ENCODE assay signal across 8 cellular contexts in the genomic region with DNA sequence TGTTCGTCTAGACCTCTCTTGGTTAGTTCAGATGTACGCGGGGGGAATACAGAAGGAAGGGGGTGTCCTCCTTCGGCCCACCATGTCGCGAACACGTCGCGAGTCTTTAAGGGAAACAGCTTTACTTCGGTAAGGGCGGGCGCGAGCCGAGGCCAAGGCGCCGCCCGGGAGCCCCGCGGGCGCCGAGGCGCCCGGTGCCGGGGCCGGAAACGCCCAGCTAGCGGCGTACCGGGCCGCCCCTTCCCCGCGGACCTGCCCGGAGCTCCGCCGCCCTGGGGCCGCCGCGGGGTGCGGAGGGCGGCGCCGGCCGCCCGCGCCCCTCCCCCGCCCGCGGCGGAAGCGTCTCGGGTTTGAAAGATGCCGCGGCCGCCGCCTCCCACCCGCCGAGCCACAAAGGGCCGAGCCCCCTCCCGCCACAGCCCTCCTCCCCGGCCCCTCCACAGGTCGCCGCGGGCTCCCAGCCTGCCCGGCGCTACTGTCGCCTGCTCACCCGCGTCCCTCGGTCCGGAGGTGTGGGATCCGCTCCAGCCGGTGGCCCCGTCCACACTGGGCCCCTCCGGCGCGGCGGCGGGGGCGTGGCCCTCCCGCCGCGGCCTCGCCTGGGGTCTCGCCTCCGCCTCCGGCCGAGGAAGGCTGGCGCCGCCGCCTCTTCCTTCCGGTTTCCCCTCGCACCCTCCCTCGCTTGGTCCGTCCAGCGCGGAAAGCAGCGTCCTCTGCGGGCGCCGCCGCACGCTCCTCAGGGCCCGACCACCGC. TPM values are rescaled to one million over a fixed set of nuclear protein-coding genes. Genes with fewer than 3 reads are reported as not detected.
DNase-seq lines count a peak whose midpoint lies in the region; ATAC-seq and TF ChIP-seq lines count a peak whose summit lies in the region.

A gene (minus strand): TSS at position 715 of the 754 bp plus-strand sequence. CDS start 12,156 bp downstream, outside the sequence.

- WGBS in heart left ventricle, 4 donors, result 0 to 1% (median 0%) methylated on average over 35 to 104 of the region's 104 CpGs

- peaks cover 65% of the 10 kb centered on the region for H3K4me1 Mint-ChIP-seq in activated naive CD8-positive, alpha-beta T cell treated with anti-CD3 and anti-CD28 coated beads, Interleukin-2, amount 50 U/mL, for 24 hours
- H3K4me1 Mint-ChIP-seq in type B pancreatic cell (ENCODE audit: unreplicated experiment), result peaks cover 43% of the 10 kb centered on the region

- H3K36me3 Mint-ChIP-seq in activated naive CD8-positive, alpha-beta T cell treated with anti-CD3 and anti-CD28 coated beads, Interleukin-2, amount 50 U/mL, for 24 hours (ENCODE audit: low read depth), result no peaks in the 10 kb centered on the region
- H3K36me3 Mint-ChIP-seq in type B pancreatic cell, result no peaks in the 10 kb centered on the region

- ATAC-seq in activated naive CD8-positive, alpha-beta T cell treated with anti-CD3 and anti-CD28 coated beads, Interleukin-2, amount 50 U/mL, for 24 hours, result peak; percentile 58
- ATAC-seq in heart left ventricle, result peak; percentile 40 to 82 (median 74)

- H3K9me3 ChIP-seq in heart left ventricle, result no peaks in the 10 kb centered on the region

- intact Hi-C loops in heart left ventricle (cut with DNase I) (loop anchor here in 8 of 10 donors (2.0 to 10.0 kb wide), 10 partner anchors 44 to 396 kb away; a partner anchor contains a TSS), posterior vena cava (cut with DNase I) (loop anchor here in 1 of 2 donors (10.0 kb wide), 1 partner anchor 54 kb away; no protein-coding TSS in a partner anchor)

- peak within 1 kb of the TSS; percentile 93 for H3K4me3 Mint-ChIP-seq in activated naive CD8-positive, alpha-beta T cell treated with anti-CD3 and anti-CD28 coated beads, Interleukin-2, amount 50 U/mL, for 24 hours
- peak within 1 kb of the TSS; percentile 93 for H3K4me3 Mint-ChIP-seq in type B pancreatic cell

- H3K4me3 ChIP-seq in H7 (ENCODE audit: insufficient read depth, low read depth, low read length) (peak within 1 kb of the TSS; percentile 71), heart left ventricle (peak within 1 kb of the TSS; percentile 64 to 98 (median 80))

- H3K9me3 Mint-ChIP-seq in activated naive CD8-positive, alpha-beta T cell treated with anti-CD3 and anti-CD28 coated beads, Interleukin-2, amount 50 U/mL, for 24 hours, result no peaks in the 10 kb centered on the region
- no peaks in the 10 kb centered on the region for H3K9me3 Mint-ChIP-seq in type B pancreatic cell

- no peaks in the 10 kb centered on the region for H3K27me3 ChIP-seq in H7 (ENCODE audit: control insufficient read depth, insufficient read depth, low read length)
- no peaks in the 10 kb centered on the region for H3K27me3 ChIP-seq in heart left ventricle

- no peaks in the 10 kb centered on the region for H3K36me3 ChIP-seq in H7 (replicated peaks; ENCODE audit: control insufficient read depth, insufficient read depth, low read length)
- H3K36me3 ChIP-seq in heart left ventricle, result no peaks in the 10 kb centered on the region

- DNase-seq in GM04504 (ENCODE audit: low read depth) (peak; percentile 57), H7 (peak; percentile 89), M059J (ENCODE audit: low read depth) (peak; percentile 87), SW 1271 (lab: John Stamatoyannopoulos, UW) (peak; percentile 61 to 80), heart left ventricle (peak; percentile 91 to 94 (median 92)), posterior vena cava (ENCODE audit: low spot score) (peak; percentile 96), type B pancreatic cell (ENCODE audit: extremely low spot score, unreplicated experiment) (peak; percentile 85)
- DNase-seq in activated naive CD8-positive, alpha-beta T cell treated with anti-CD3 and anti-CD28 coated beads, Interleukin-2, amount 50 U/mL, for 24 hours, result peak; percentile 83

- peak within 1 kb of the TSS; percentile 99 for H3K27ac Mint-ChIP-seq in activated naive CD8-positive, alpha-beta T cell treated with anti-CD3 and anti-CD28 coated beads, Interleukin-2, amount 50 U/mL, for 24 hours
- peak within 1 kb of the TSS; percentile 99 for H3K27ac Mint-ChIP-seq in type B pancreatic cell

- no peaks in the 10 kb centered on the region for H3K27me3 Mint-ChIP-seq in activated naive CD8-positive, alpha-beta T cell treated with anti-CD3 and anti-CD28 coated beads, Interleukin-2, amount 50 U/mL, for 24 hours
- H3K27me3 Mint-ChIP-seq in type B pancreatic cell, result no peaks in the 10 kb centered on the region

- peaks cover 12 to 57% (median 52%) of the 10 kb centered on the region in 12 donors for H3K4me1 ChIP-seq in heart left ventricle

- H3K27ac ChIP-seq in heart left ventricle, result peak within 1 kb of the TSS; percentile 93 to 100 (median 98)

- TF ChIP-seq CTCF in heart left ventricle (IDR thresholded peaks at IDR 0.05) (peak in 4 of 12 donors; percentile 17 to 40 (median 32)), type B pancreatic cell (conservative IDR thresholded peaks at IDR 0.05) (no peak)

- no peak for TF ChIP-seq POLR2A in heart left ventricle (IDR thresholded peaks at IDR 0.05)

RNA-seq across cellular contexts. Expression of the gene that starts here (rescaled TPM):
- 22.8 and 26.3 TPM in 2 replicates for total RNA-seq in H7 (2014; rRNA removed; shearing (Covaris generic))
- total RNA-seq in M059J (2014; rRNA removed; shearing (Covaris generic)), result 32.6 and 46.6 TPM in 2 replicates
- total RNA-seq in heart left ventricle, result 10 to 100 TPM; 21.4 to 39.3 (median 28.6) TPM
- polyA plus RNA-seq in heart left ventricle, result 10 to 100 TPM; 10.4 to 23.4 TPM
- total RNA-seq in posterior vena cava, result 10 to 100 TPM; 24.1 to 34.8 TPM
- 20.6 and 32.3 TPM in 2 replicates for total RNA-seq in type B pancreatic cell (ENCODE audit: low replicate concordance)

Comparison
In these comparisons a context has a peak if more than half of its experiments do, and no peak if none do; other contexts are left out.
1. Peak in every context shown above with its lines: DNase-seq, ATAC-seq, H3K4me3 ChIP-seq and H3K27ac ChIP-seq.